In genomic region chr19:38251564-38252051, GRCh38 we compare ENCODE assay signal across 9 cellular contexts. TPM values are rescaled to one million over a fixed set of nuclear protein-coding genes. Genes with fewer than 3 reads are reported as not detected.
DNase-seq lines count a peak whose midpoint lies in the region; ATAC-seq and TF ChIP-seq lines count a peak whose summit lies in the region.
"Had no signal": no experiment of that assay in that cellular context is flagged by ENCODE, and none has a peak within 500 bp of the region (broad histone marks: within the 10 kb centered on the region; RNA-seq: fewer than 3 reads in every experiment).

No MANE protein-coding gene starts in this region.

- DNase-seq in Caco-2 (no peak), adipocyte (ENCODE audit: low read depth) (peak; percentile 30), left ventricle myocardium superior (peak; percentile 71), pons (ENCODE audit: low spot score) (peak; percentile 73), NCI-H1092 treated with DMSO at 0.1 percent for 48 hours (lab: John Stamatoyannopoulos, UW) (no peak), HUDEP-2 (lab: John Stamatoyannopoulos, UW; ENCODE audit: unreplicated experiment in 76 of 76) (no peak), GM13976 (ENCODE audit: low spot score) (no peak), NCI-H1105 treated with DMSO at 0.1 percent for 48 hours (lab: John Stamatoyannopoulos, UW) (no peak)
- DNase-seq: activated CD8-positive, alpha-beta T cell treated with anti-CD3 and anti-CD28 coated beads for 36 hours had no signal

- H3K9me3 ChIP-seq in Caco-2, result no peaks in the 10 kb centered on the region
- H3K9me3 ChIP-seq in adipocyte (ENCODE audit: control insufficient read depth, low read length), result no peaks in the 10 kb centered on the region

- peak overlapping the region; percentile 79 for H3K9ac ChIP-seq in adipocyte (ENCODE audit: low read length)

- no TSS peak for BruUV-seq in Caco-2 (replicated peaks; lab: Mats Ljungman, UMichigan)

- peak overlapping the region; percentile 1 for H3K4me3 Mint-ChIP-seq in Caco-2 (ENCODE audit: unreplicated experiment)
- H3K4me3 Mint-ChIP-seq: activated CD8-positive, alpha-beta T cell treated with anti-CD3 and anti-CD28 coated beads for 36 hours had no signal

- no peaks in the 10 kb centered on the region for H3K27me3 Mint-ChIP-seq in Caco-2 (ENCODE audit: insufficient read depth, unreplicated experiment)

- H3K36me3 Mint-ChIP-seq in Caco-2 (ENCODE audit: insufficient read depth, unreplicated experiment), result peaks cover 6% of the 10 kb centered on the region

- H3K27me3 ChIP-seq in Caco-2 (replicated peaks; ENCODE audit: control insufficient read depth, insufficient read depth, low read length) (no peaks in the 10 kb centered on the region), adipocyte (replicated peaks; ENCODE audit: control insufficient read depth, insufficient read depth, low read length) (no peaks in the 10 kb centered on the region)

- H3K4me3 ChIP-seq in Caco-2 (ENCODE audit: low read depth, low read length) (no peak overlapping the region), adipocyte (ENCODE audit: low read length) (no peak overlapping the region)

- H3K9me3 Mint-ChIP-seq in Caco-2 (ENCODE audit: unreplicated experiment), result no peaks in the 10 kb centered on the region
- H3K9me3 Mint-ChIP-seq: activated CD8-positive, alpha-beta T cell treated with anti-CD3 and anti-CD28 coated beads for 36 hours had no signal

- H3K4me1 ChIP-seq in Caco-2 (peaks cover 54% of the 10 kb centered on the region), adipocyte (ENCODE audit: control insufficient read depth, insufficient read depth, low read length) (peaks cover 39% of the 10 kb centered on the region)

- TF ChIP-seq CTCF in Caco-2 (IDR thresholded peaks at IDR 0.05; ENCODE audit: insufficient read depth in 1 of 2, low read depth in 1 of 2, low read length in 1 of 2, severe bottlenecking in 1 of 2, unreplicated experiment in 1 of 2), result no peak
- no peak for TF ChIP-seq CTCF in GM13976 (IDR thresholded peaks at IDR 0.05; ENCODE audit: borderline replicate concordance, control extremely low read depth, extremely low read depth, insufficient read depth, missing control alignments)

- H3K36me3 ChIP-seq in Caco-2 (ENCODE audit: control insufficient read depth, insufficient read depth, low read length) (no peaks in the 10 kb centered on the region), adipocyte (ENCODE audit: control insufficient read depth, insufficient read depth, low read length, severe bottlenecking) (no peaks in the 10 kb centered on the region)

- peaks cover 28% of the 10 kb centered on the region for H3K4me1 Mint-ChIP-seq in Caco-2 (ENCODE audit: low read depth, unreplicated experiment)

- POLR2A ChIA-PET in Caco-2 (lab: Charles Lee), result interaction anchor here (0.6 to 1.5 kb wide), 2 partner anchors 12 to 79 kb away, joined by 3 to 10 read pairs; partner anchors contain the start of gene SPINT2

- intact Hi-C loops in Caco-2 (cut with micrococcal nuclease; ENCODE audit: unreplicated experiment), result loop anchor here (1.0 kb wide), 1 partner anchor 13 kb away; the partner anchor contains the start of gene SPINT2
- intact Hi-C loops in left ventricle myocardium superior (cut with micrococcal nuclease), result no loop called here

- ATAC-seq in left ventricle myocardium superior, result peak; percentile 65
- ATAC-seq: activated CD8-positive, alpha-beta T cell treated with anti-CD3 and anti-CD28 coated beads for 36 hours had no signal

- in situ Hi-C loops in GM13976 (cut with MboI; ENCODE audit: low sequenced_read_pairs, unreplicated experiment), result no loop called here

- peak overlapping the region; percentile 66 for H3K27ac Mint-ChIP-seq in Caco-2 (ENCODE audit: unreplicated experiment)
- H3K27ac Mint-ChIP-seq: activated CD8-positive, alpha-beta T cell treated with anti-CD3 and anti-CD28 coated beads for 36 hours had no signal

- CTCF ChIA-PET in Caco-2 (lab: Charles Lee), result interaction anchor here (0.7 to 1.0 kb wide), 3 partner anchors 8 to 123 kb away, joined by 3 to 5 read pairs (median 3); partner anchors contain the start of genes CATSPERG and PSMD8

RNA-seq across cellular contexts. Expression of gene PPP1R14A, which starts 4.6 kb away (rescaled TPM):
- total RNA-seq in Caco-2 (2022) (11.1 and 13.8 TPM in 2 replicates), left ventricle myocardium superior (27.6 TPM)

RNA-seq across cellular contexts. Expression of gene SPINT2, which starts 12.8 kb away (rescaled TPM):
- total RNA-seq in Caco-2 (2022) (728 and 748 TPM in 2 replicates), left ventricle myocardium superior (9.9 TPM)

RNA-seq across cellular contexts. Expression of gene DPF1, which starts 27.6 kb away (rescaled TPM):
- total RNA-seq in Caco-2 (2022) (3.6 and 5.0 TPM in 2 replicates), left ventricle myocardium superior (0.40 TPM)

RNA-seq across cellular contexts. Expression of gene C19orf33, which starts 52.4 kb away (rescaled TPM):
- total RNA-seq in Caco-2 (2022), result 12.7 and 18.6 TPM in 2 replicates
- total RNA-seq in left ventricle myocardium superior, result 1.5 TPM
- total RNA-seq: activated CD8-positive, alpha-beta T cell treated with anti-CD3 and anti-CD28 coated beads for 36 hours had no signal

Comparison
In these comparisons a context has a peak if more than half of its experiments do, and no peak if none do; other contexts are left out.
1. DNase-seq: peak in adipocyte (single experiment), left ventricle myocardium superior (single experiment) and pons (single experiment); none in Caco-2 (0 of 2), NCI-H1092 treated with DMSO at 0.1 percent for 48 hours (single experiment), HUDEP-2 (0 of 76), GM13976 (single experiment) and NCI-H1105 treated with DMSO at 0.1 percent for 48 hours (single experiment).
2. RNA of gene SPINT2, which starts 12.8 kb away (total RNA-seq): 728 to 748 TPM in Caco-2; 9.9 TPM in left ventricle myocardium superior (single experiment); every median in the first group is over 10 times any median in the second.